17 cellular contexts compared by ENCODE assay signal in genomic region chr4:80015407-80016189, GRCh38. TPM values are rescaled to one million over a fixed set of nuclear protein-coding genes. Genes with fewer than 3 reads are reported as not detected.
DNase-seq lines count a peak whose midpoint lies in the region; TF ChIP-seq lines count a peak whose summit lies in the region.
"Had no signal": no experiment of that assay in that cellular context is flagged by ENCODE, and none has a peak within 500 bp of the region (broad histone marks: within the 10 kb centered on the region; RNA-seq: fewer than 3 reads in every experiment).

No MANE protein-coding gene starts in this region.

- H3K14ac ChIP-seq in mesenchymal stem cell (ENCODE audit: low read length in 2 of 2): no peak overlapping the region
- no peak overlapping the region for H3K14ac ChIP-seq in trophoblast cell (ENCODE audit: low read length)

- POLR2A ChIA-PET in BJ (lab: Charles Lee): no interaction called here

- no peak overlapping the region for H2BK15ac ChIP-seq in mesenchymal stem cell (ENCODE audit: low read depth, poor library complexity, severe bottlenecking)

- no peak for TF ChIP-seq EP300 in suprapubic skin (IDR thresholded peaks at IDR 0.05)

- H3K4me2 ChIP-seq in Loucy (ENCODE audit: low read depth, low read length, poor library complexity, severe bottlenecking) (no peak overlapping the region), mesenchymal stem cell (ENCODE audit: low read length, poor library complexity, severe bottlenecking) (no peak overlapping the region), trophoblast cell (ENCODE audit: low read length) (no peak overlapping the region)
- H3K4me2 ChIP-seq: A549 had no signal

- H4K12ac ChIP-seq in trophoblast cell (ENCODE audit: low read depth, low read length): no peak overlapping the region

- no peak overlapping the region for H2BK120ac ChIP-seq in mesenchymal stem cell (ENCODE audit: low read depth, low read length)
- H2BK120ac ChIP-seq in trophoblast cell (ENCODE audit: insufficient read depth, low read length, poor library complexity): no peak overlapping the region

- TF ChIP-seq CTCF in BJ (IDR thresholded peaks at IDR 0.05; ENCODE audit: insufficient read depth, low read depth, low read length) (no peak), Loucy (conservative IDR thresholded peaks at IDR 0.05; ENCODE audit: low read length) (no peak), suprapubic skin (IDR thresholded peaks at IDR 0.05) (no peak)

- H2AK5ac ChIP-seq in mesenchymal stem cell (ENCODE audit: low read length, severe bottlenecking): no peak overlapping the region
- H2AK5ac ChIP-seq in trophoblast cell (ENCODE audit: low read length): no peak overlapping the region

- no peak for TF ChIP-seq POLR2A in suprapubic skin (IDR thresholded peaks at IDR 0.05)

- H3K4me3 ChIP-seq in BJ (ENCODE audit: low read depth, low read length) (no peak overlapping the region), Loucy (ENCODE audit: low read length, poor library complexity, severe bottlenecking) (no peak overlapping the region), mesenchymal stem cell (ENCODE audit: insufficient read depth in 1 of 2, low read depth in 1 of 2, low read length in 2 of 2) (no peak overlapping the region), suprapubic skin (no peak overlapping the region), trophoblast cell (ENCODE audit: low read depth, low read length) (no peak overlapping the region)
- H3K4me3 ChIP-seq: A549 had no signal

- H3K18ac ChIP-seq in mesenchymal stem cell (ENCODE audit: low read depth in 1 of 2, low read length in 2 of 2): no peak overlapping the region
- H3K18ac ChIP-seq in trophoblast cell (ENCODE audit: low read length): no peak overlapping the region

- H3K4ac ChIP-seq in mesenchymal stem cell (ENCODE audit: low read depth in 1 of 2, low read length in 2 of 2) (no peak overlapping the region), trophoblast cell (ENCODE audit: low read depth, low read length) (no peak overlapping the region)

- H2AFZ ChIP-seq in Loucy (ENCODE audit: low read length): no peak overlapping the region
- no peak overlapping the region for H2AFZ ChIP-seq in mesenchymal stem cell (ENCODE audit: low read depth, low read length)
- H2AFZ ChIP-seq in trophoblast cell (ENCODE audit: insufficient read depth, low read length, poor library complexity): no peak overlapping the region

- 93% methylated on average over 1 of the region's 2 CpGs for WGBS in mesenchymal stem cell
- 94% methylated on average over 2 of the region's 2 CpGs for WGBS in suprapubic skin
- no CpG with 5 or more reads among the region's 2 CpGs for WGBS in trophoblast cell (ENCODE audit: extremely low coverage, insufficient coverage, insufficient read length)

- H3K9ac ChIP-seq in Loucy (ENCODE audit: low read depth, low read length, poor library complexity, severe bottlenecking) (peak overlapping the region; percentile 67), mesenchymal stem cell (ENCODE audit: low read length) (peak overlapping the region; percentile 85), trophoblast cell (ENCODE audit: low read length) (no peak overlapping the region)
- H3K9ac ChIP-seq: SK-N-SH had no signal

- H3K36me3 ChIP-seq in BJ (ENCODE audit: control insufficient read depth, insufficient read depth, low read length): no peaks in the 10 kb centered on the region
- peaks cover 50% of the 10 kb centered on the region for H3K36me3 ChIP-seq in Loucy (ENCODE audit: insufficient read depth, low read length)
- peaks cover 6 to 73% of the 10 kb centered on the region in 2 experiments for H3K36me3 ChIP-seq in mesenchymal stem cell (ENCODE audit: control insufficient read depth in 1 of 2, insufficient read depth in 2 of 2, low read depth in 1 of 2, low read length in 2 of 2)
- peaks cover 8% of the 10 kb centered on the region for H3K36me3 ChIP-seq in suprapubic skin
- peaks cover 1 to 3% of the 10 kb centered on the region in 2 experiments for H3K36me3 ChIP-seq in trophoblast cell (ENCODE audit: control insufficient read depth in 1 of 2, insufficient read depth in 2 of 2, low read length in 2 of 2)

- H4K8ac ChIP-seq in mesenchymal stem cell (ENCODE audit: low read length): no peak overlapping the region
- no peak overlapping the region for H4K8ac ChIP-seq in trophoblast cell (ENCODE audit: low read depth, low read length)

- no peaks in the 10 kb centered on the region for H3F3A ChIP-seq in Loucy (ENCODE audit: low read depth)

- H3K27me3 ChIP-seq in BJ (ENCODE audit: control insufficient read depth, insufficient read depth, low read length): no peaks in the 10 kb centered on the region
- no peaks in the 10 kb centered on the region for H3K27me3 ChIP-seq in Loucy (ENCODE audit: insufficient read depth, low read length, poor library complexity, severe bottlenecking)
- no peaks in the 10 kb centered on the region for H3K27me3 ChIP-seq in mesenchymal stem cell (ENCODE audit: control insufficient read depth in 1 of 2, insufficient read depth in 1 of 2, low read length in 2 of 2)
- H3K27me3 ChIP-seq in suprapubic skin: no peaks in the 10 kb centered on the region
- H3K27me3 ChIP-seq in trophoblast cell (ENCODE audit: insufficient read depth, low read length): no peaks in the 10 kb centered on the region

- peaks cover 8% of the 10 kb centered on the region for H3K79me1 ChIP-seq in mesenchymal stem cell (replicated peaks; ENCODE audit: low read length, poor library complexity, severe bottlenecking)
- no peaks in the 10 kb centered on the region for H3K79me1 ChIP-seq in trophoblast cell (ENCODE audit: low read length)

- no peak overlapping the region for H4K91ac ChIP-seq in mesenchymal stem cell (ENCODE audit: low read length)
- no peak overlapping the region for H4K91ac ChIP-seq in trophoblast cell (ENCODE audit: low read depth, low read length)

- H3K9me3 ChIP-seq in Loucy (ENCODE audit: insufficient read depth, low read depth, low read length): no peaks in the 10 kb centered on the region
- no peaks in the 10 kb centered on the region for H3K9me3 ChIP-seq in mesenchymal stem cell (ENCODE audit: control insufficient read depth, low read length)
- H3K9me3 ChIP-seq in suprapubic skin: no peaks in the 10 kb centered on the region
- H3K9me3 ChIP-seq in trophoblast cell (ENCODE audit: insufficient read depth, low read depth, low read length): no peaks in the 10 kb centered on the region
- H3K9me3 ChIP-seq: A549, SK-N-SH had no signal

- H2BK5ac ChIP-seq in mesenchymal stem cell (ENCODE audit: low read depth, low read length, poor library complexity, severe bottlenecking) (no peak overlapping the region), trophoblast cell (ENCODE audit: low read depth, low read length, poor library complexity) (no peak overlapping the region)

- H3K9me2 ChIP-seq in Loucy (replicated peaks; ENCODE audit: low read depth, low read length): no peaks in the 10 kb centered on the region
- H3K9me2 ChIP-seq: SK-N-SH had no signal

- no peaks in the 10 kb centered on the region for H4K20me1 ChIP-seq in Loucy (ENCODE audit: insufficient read depth, low read length, poor library complexity, severe bottlenecking)

- CTCF ChIA-PET in BJ (lab: Yijun Ruan, JAX): no interaction called here

- no peak overlapping the region for H3K23ac ChIP-seq in mesenchymal stem cell (ENCODE audit: low read length in 2 of 2)
- H3K23ac ChIP-seq in trophoblast cell (ENCODE audit: low read length): no peak overlapping the region

- H3K79me2 ChIP-seq in Loucy (ENCODE audit: insufficient read depth, low read length) (peaks cover 33% of the 10 kb centered on the region), trophoblast cell (ENCODE audit: control insufficient read depth, insufficient read depth, low read length, poor library complexity) (no peaks in the 10 kb centered on the region)

- H2BK12ac ChIP-seq in mesenchymal stem cell (ENCODE audit: low read length in 2 of 2): no peak overlapping the region
- H2BK12ac ChIP-seq in trophoblast cell (ENCODE audit: low read length): no peak overlapping the region

- H3K4me1 ChIP-seq in Loucy (ENCODE audit: insufficient read depth, low read length, poor library complexity, severe bottlenecking) (peaks cover 41% of the 10 kb centered on the region), mesenchymal stem cell (ENCODE audit: control insufficient read depth, insufficient read depth, low read depth, low read length) (peaks cover 3% of the 10 kb centered on the region), suprapubic skin (peaks cover 8% of the 10 kb centered on the region), trophoblast cell (ENCODE audit: control insufficient read depth in 1 of 2, insufficient read depth in 2 of 2, low read length in 2 of 2) (peaks cover 4 to 6% of the 10 kb centered on the region in 2 experiments)
- H3K4me1 ChIP-seq: A549 had no signal

- DNase-seq in BJ (ENCODE audit: low read depth) (peak; percentile 50), mesenchymal stem cell (no peak), suprapubic skin (ENCODE audit: low spot score in 2 of 2) (no peak), trophoblast cell (no peak), NCI-H1092 treated with DMSO at 0.1 percent for 48 hours (lab: John Stamatoyannopoulos, UW) (no peak), dermis blood vessel endothelial cell (no peak)
- DNase-seq: C1 segment of cervical spinal cord, DMS79, NCI-H187, NCI-H2227 treated with DMSO at 0.1 percent for 48 hours, NCI-H510A treated with DMSO at 0.1 percent for 48 hours, NCI-H774, OCI-M1, SHP77 treated with DMSO at 0.1 percent for 48 hours, SK-N-SH had no signal

- H3K27ac ChIP-seq in mesenchymal stem cell (ENCODE audit: low read length, poor library complexity, severe bottlenecking) (no peak overlapping the region), suprapubic skin (peak overlapping the region; percentile 0), trophoblast cell (ENCODE audit: low read depth, low read length) (no peak overlapping the region)
- H3K27ac ChIP-seq: A549 had no signal

RNA-seq across cellular contexts. Expression of gene ANTXR2, which starts 57.4 kb away (rescaled TPM):
- 18.9 and 43.2 TPM in 2 replicates for polyA plus RNA-seq in BJ (2011; rRNA removed)
- 12.6 and 13.7 TPM in 2 replicates for polyA minus RNA-seq in BJ (2011; rRNA and poly(A)+ RNA removed)
- 80.9 TPM for polyA plus RNA-seq in mesenchymal stem cell (2013, experiment 1 of 2)
- 84.2 TPM for polyA plus RNA-seq in mesenchymal stem cell (2013, experiment 2 of 2)
- total RNA-seq in suprapubic skin: 10 to 100 TPM in 3 of 4 donors, 1 to 10 TPM in 1; 9.8 to 22.2 (median 12.8) TPM
- polyA plus RNA-seq in trophoblast cell (2013): 8.8 and 9.2 TPM in 2 replicates
- total RNA-seq in dermis blood vessel endothelial cell: 36.2 and 36.7 TPM in 2 replicates
